Comparison of ENCODE assay signal across 16 cellular contexts in genomic region chr5:97888439-97888838, GRCh38.
DNase-seq lines count a peak whose midpoint lies in the region; ATAC-seq and TF ChIP-seq lines count a peak whose summit lies in the region.
"Had no signal": no experiment of that assay in that cellular context is flagged by ENCODE, and none has a peak within 500 bp of the region (broad histone marks: within the 10 kb centered on the region; RNA-seq: fewer than 3 reads in every experiment).

No MANE protein-coding gene starts in this region.

- H3K4me3 Mint-ChIP-seq in H9 (no peak overlapping the region), MCF 10A (ENCODE audit: unreplicated experiment) (no peak overlapping the region)
- H3K4me3 Mint-ChIP-seq: activated T-helper 1 cell treated with anti-CD3 and anti-CD28 coated beads, Interleukin-12 subunit alpha, Interleukin-12 subunit beta, Interleukin-2, Interleukin-4 antibody, amounts not matched to agents 30 ng/mL and 10 ng/mL and 1 ng/mL, durations not matched to agents 14 hours and 24 hours and 36 hours; CD8-positive, alpha-beta T cell; nephron progenitor cell had no signal

- no peak overlapping the region for H3K27ac Mint-ChIP-seq in H9
- no peak overlapping the region for H3K27ac Mint-ChIP-seq in MCF 10A (ENCODE audit: low read depth, unreplicated experiment)
- H3K27ac Mint-ChIP-seq: activated T-helper 1 cell treated with anti-CD3 and anti-CD28 coated beads, Interleukin-12 subunit alpha, Interleukin-12 subunit beta, Interleukin-2, Interleukin-4 antibody, amounts not matched to agents 30 ng/mL and 10 ng/mL and 1 ng/mL, durations not matched to agents 14 hours and 24 hours and 36 hours; CD8-positive, alpha-beta T cell; nephron progenitor cell had no signal

- H3K4me1 ChIP-seq in BE2C (no peaks in the 10 kb centered on the region), H9 (ENCODE audit: insufficient read depth, low read length) (no peaks in the 10 kb centered on the region)

- H3K4me2 ChIP-seq in H9 (ENCODE audit: insufficient read depth, insufficient read length, low read length): no peak overlapping the region
- H3K4me2 ChIP-seq: smooth muscle cell had no signal

- no peaks in the 10 kb centered on the region for H3K4me1 Mint-ChIP-seq in H9
- no peaks in the 10 kb centered on the region for H3K4me1 Mint-ChIP-seq in MCF 10A (ENCODE audit: insufficient read depth, unreplicated experiment)
- H3K4me1 Mint-ChIP-seq: nephron progenitor cell had no signal

- H3K9me3 ChIP-seq in BE2C: no peaks in the 10 kb centered on the region; the same call in 1 of the 2 replicates
- no peaks in the 10 kb centered on the region for H3K9me3 ChIP-seq in H9 (ENCODE audit: control insufficient read depth, low read depth, low read length)

- H2AK5ac ChIP-seq in H9 (ENCODE audit: insufficient read length, low read length): no peak overlapping the region

- no peak overlapping the region for H4K91ac ChIP-seq in H9 (ENCODE audit: insufficient read length, low read depth, low read length)

- H4K5ac ChIP-seq in H9 (ENCODE audit: insufficient read length, low read depth, low read length): no peak overlapping the region

- no peak overlapping the region for H3K18ac ChIP-seq in H9 (ENCODE audit: insufficient read length, low read depth, low read length)

- ATAC-seq in GM18861 (IDR thresholded peaks at IDR 0.05; ENCODE audit: unreplicated experiment) (peak; percentile 99), HG02970 (IDR thresholded peaks at IDR 0.05; ENCODE audit: low FRiP score, unreplicated experiment) (peak; percentile 95), HG03575 (IDR thresholded peaks at IDR 0.05; ENCODE audit: extremely low read depth, insufficient number of reproducible peaks, low FRiP score, unreplicated experiment) (peak; percentile 98)
- ATAC-seq: CD8-positive, alpha-beta T cell; HepG2 had no signal

- H3K79me1 ChIP-seq in H9 (ENCODE audit: insufficient read depth, low read depth, low read length, poor library complexity, severe bottlenecking): no peaks in the 10 kb centered on the region

- no peak overlapping the region for H2BK120ac ChIP-seq in H9 (ENCODE audit: low read depth, low read length, poor library complexity, severe bottlenecking)

- no peak overlapping the region for H3K4ac ChIP-seq in H9 (ENCODE audit: low read depth, low read length)

- H3K23me2 ChIP-seq in H9 (ENCODE audit: insufficient read length, low read depth, low read length, poor library complexity, severe bottlenecking): no peaks in the 10 kb centered on the region

- H3K56ac ChIP-seq in H9 (ENCODE audit: insufficient read length, low read depth, low read length): no peak overlapping the region

- no peak overlapping the region for H2AFZ ChIP-seq in H9 (ENCODE audit: low read length)

- H2BK20ac ChIP-seq in H9 (ENCODE audit: low read depth, low read length, poor library complexity, severe bottlenecking): no peak overlapping the region

- intact Hi-C loops in MCF 10A (cut with micrococcal nuclease): no loop called here

- peak; percentile 25 for DNase-seq in GM20000 (ENCODE audit: low spot score)
- DNase-seq in BE2C: no peak
- no peak for DNase-seq in H9
- DNase-seq in MCF 10A (ENCODE audit: unreplicated experiment): no peak
- DNase-seq in GOT3 (lab: John Stamatoyannopoulos, UW): no peak
- DNase-seq: CD8-positive, alpha-beta T cell; central memory CD4-positive, alpha-beta T cell; NCI-H2029; nephron progenitor cell; stimulated activated CD8-positive, alpha-beta memory T cell treated with anti-CD3 and anti-CD28 coated beads, Interleukin-4, amount 100 ng/mL, for 48 hours had no signal

- POLR2A ChIA-PET in MCF 10A (lab: Yijun Ruan, JAX): no interaction called here

- H3K9me3 Mint-ChIP-seq in H9: peaks cover 6% of the 10 kb centered on the region in 2 experiments; a peak in 4 of 5 replicates
- H3K9me3 Mint-ChIP-seq in MCF 10A (ENCODE audit: unreplicated experiment): no peaks in the 10 kb centered on the region

- no peaks in the 10 kb centered on the region for H4K20me1 ChIP-seq in H9 (ENCODE audit: control insufficient read depth, insufficient read depth, insufficient read length)

- BruUV-seq in MCF 10A (replicated peaks; lab: Mats Ljungman, UMichigan): no TSS peak

- H3K27ac ChIP-seq in H9 (ENCODE audit: insufficient read length, low read depth, low read length): no peak overlapping the region

- H2BK15ac ChIP-seq in H9 (ENCODE audit: low read depth, low read length): no peak overlapping the region

- H4K8ac ChIP-seq in H9 (replicated peaks; ENCODE audit: insufficient read length, low read depth, low read length): no peak overlapping the region

- H3K36me3 ChIP-seq in BE2C: no peaks in the 10 kb centered on the region

- H3T11ph ChIP-seq in H9 (ENCODE audit: low read length): no peak overlapping the region

- no peaks in the 10 kb centered on the region for H3K79me2 ChIP-seq in H9 (ENCODE audit: insufficient read depth, low read length)

- H2BK5ac ChIP-seq in H9 (ENCODE audit: insufficient read length, low read length): no peak overlapping the region

- CTCF ChIA-PET in MCF 10A (lab: Yijun Ruan, JAX): no interaction called here

- no peaks in the 10 kb centered on the region for H3K27me3 ChIP-seq in BE2C
- H3K27me3 ChIP-seq in H9 (ENCODE audit: insufficient read depth, low read length): no peaks in the 10 kb centered on the region

- H3K4me3 ChIP-seq in BE2C (ENCODE audit: low read depth, low read length): no peak overlapping the region
- H3K4me3 ChIP-seq: smooth muscle cell had no signal

- H3K14ac ChIP-seq in H9 (ENCODE audit: insufficient read depth, low read length): no peak overlapping the region

- H3K23ac ChIP-seq in H9 (ENCODE audit: insufficient read length, low read depth, low read length): no peak overlapping the region

- no CpG with 5 or more reads among the region's 2 CpGs for WGBS in H9 (ENCODE audit: extremely low coverage, insufficient read length, low lambda C conversion rate)

- H2BK12ac ChIP-seq in H9 (ENCODE audit: insufficient read length, low read depth, low read length): no peak overlapping the region

- TF ChIP-seq CTCF in GM20000 (IDR thresholded peaks at IDR 0.05; ENCODE audit: extremely low read depth, missing control alignments) (no peak), BE2C (IDR thresholded peaks at IDR 0.05; ENCODE audit: low read depth, low read length) (no peak), H9 (conservative IDR thresholded peaks at IDR 0.05) (no peak), MCF 10A (IDR thresholded peaks at IDR 0.05; ENCODE audit: unreplicated experiment) (no peak)

- no peaks in the 10 kb centered on the region for H3K27me3 Mint-ChIP-seq in H9 (ENCODE audit: low read depth)
- H3K27me3 Mint-ChIP-seq in MCF 10A (ENCODE audit: insufficient read depth, unreplicated experiment): no peaks in the 10 kb centered on the region

- H3K36me3 Mint-ChIP-seq in H9 (ENCODE audit: insufficient read depth in 1 of 3, low read depth in 3 of 3) (no peaks in the 10 kb centered on the region), MCF 10A (ENCODE audit: insufficient read depth, unreplicated experiment) (no peaks in the 10 kb centered on the region)
- H3K36me3 Mint-ChIP-seq: CD8-positive, alpha-beta T cell had no signal

- H3K9ac ChIP-seq in H9 (ENCODE audit: extremely low read depth, insufficient read length, low read length): no peak overlapping the region
